ENCODE assay signal across 8 cellular contexts in the genomic region with DNA sequence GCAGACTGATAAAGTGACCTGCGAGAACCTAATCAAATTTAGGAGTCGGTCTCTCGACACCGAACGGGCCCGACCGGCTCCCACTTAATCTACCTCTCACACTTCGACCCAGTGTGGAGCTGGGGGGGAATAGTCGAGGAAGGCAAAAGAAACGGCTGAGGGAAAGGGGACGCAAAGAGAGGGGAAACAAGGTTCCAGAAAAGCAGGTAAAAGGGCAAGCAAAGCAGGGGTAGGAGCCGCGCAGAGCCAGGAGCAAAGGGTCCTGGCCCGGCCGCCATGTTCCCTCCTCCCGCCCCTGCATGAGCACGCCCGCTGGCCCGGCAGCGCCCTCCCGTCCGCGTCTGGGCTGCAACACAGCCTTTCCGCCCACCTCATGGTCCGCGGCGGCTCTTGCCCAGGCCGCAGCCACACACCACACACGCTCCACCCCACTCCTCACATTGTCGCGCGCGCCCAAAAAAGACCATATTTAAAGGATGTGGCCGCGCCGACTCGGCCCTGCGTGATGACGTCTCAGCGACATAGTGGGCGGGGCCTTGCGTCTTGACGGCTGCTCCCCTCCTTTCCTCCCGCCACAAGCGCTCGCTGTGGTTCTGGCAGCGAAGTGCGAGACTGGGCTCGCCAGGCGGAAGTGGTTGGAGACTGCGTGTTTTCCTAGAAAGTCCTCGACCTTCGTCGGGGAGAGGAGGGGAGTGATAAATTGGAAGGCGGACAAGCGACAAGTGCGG. TPM values are rescaled to one million over a fixed set of nuclear protein-coding genes. Genes with fewer than 3 reads are reported as not detected.
DNase-seq lines count a peak whose midpoint lies in the region; ATAC-seq and TF ChIP-seq lines count a peak whose summit lies in the region.

A gene with protein sequence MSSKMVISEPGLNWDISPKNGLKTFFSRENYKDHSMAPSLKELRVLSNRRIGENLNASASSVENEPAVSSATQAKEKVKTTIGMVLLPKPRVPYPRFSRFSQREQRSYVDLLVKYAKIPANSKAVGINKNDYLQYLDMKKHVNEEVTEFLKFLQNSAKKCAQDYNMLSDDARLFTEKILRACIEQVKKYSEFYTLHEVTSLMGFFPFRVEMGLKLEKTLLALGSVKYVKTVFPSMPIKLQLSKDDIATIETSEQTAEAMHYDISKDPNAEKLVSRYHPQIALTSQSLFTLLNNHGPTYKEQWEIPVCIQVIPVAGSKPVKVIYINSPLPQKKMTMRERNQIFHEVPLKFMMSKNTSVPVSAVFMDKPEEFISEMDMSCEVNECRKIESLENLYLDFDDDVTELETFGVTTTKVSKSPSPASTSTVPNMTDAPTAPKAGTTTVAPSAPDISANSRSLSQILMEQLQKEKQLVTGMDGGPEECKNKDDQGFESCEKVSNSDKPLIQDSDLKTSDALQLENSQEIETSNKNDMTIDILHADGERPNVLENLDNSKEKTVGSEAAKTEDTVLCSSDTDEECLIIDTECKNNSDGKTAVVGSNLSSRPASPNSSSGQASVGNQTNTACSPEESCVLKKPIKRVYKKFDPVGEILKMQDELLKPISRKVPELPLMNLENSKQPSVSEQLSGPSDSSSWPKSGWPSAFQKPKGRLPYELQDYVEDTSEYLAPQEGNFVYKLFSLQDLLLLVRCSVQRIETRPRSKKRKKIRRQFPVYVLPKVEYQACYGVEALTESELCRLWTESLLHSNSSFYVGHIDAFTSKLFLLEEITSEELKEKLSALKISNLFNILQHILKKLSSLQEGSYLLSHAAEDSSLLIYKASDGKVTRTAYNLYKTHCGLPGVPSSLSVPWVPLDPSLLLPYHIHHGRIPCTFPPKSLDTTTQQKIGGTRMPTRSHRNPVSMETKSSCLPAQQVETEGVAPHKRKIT (minus strand): TSS at position 510 of the 728 bp plus-strand sequence. CDS start 1,165 bp downstream, outside the sequence.

- CTCF ChIA-PET in activated CD4-positive, alpha-beta memory T cell treated with anti-CD3 and anti-CD28 coated beads, Interleukin-2, amount 10 ng/mL, durations not matched to agents 7 days and 5 days (lab: Charles Lee): interaction anchor here (0.6 to 1.7 kb wide), 6 partner anchors 17 to 81 kb away, joined by 3 to 12 read pairs (median 4); a partner anchor contains a TSS

- no peak for TF ChIP-seq CTCF in right lobe of liver (IDR thresholded peaks at IDR 0.05)

- H3K36me3 Mint-ChIP-seq in CD4-positive, CD25-positive, alpha-beta regulatory T cell: peaks cover 13% of the 10 kb centered on the region
- H3K36me3 Mint-ChIP-seq in activated CD4-positive, alpha-beta memory T cell treated with anti-CD3 and anti-CD28 coated beads, Interleukin-2, amount 10 ng/mL, durations not matched to agents 7 days and 5 days (ENCODE audit: low read depth): peaks cover 29% of the 10 kb centered on the region

- H3K4me3 Mint-ChIP-seq in CD4-positive, CD25-positive, alpha-beta regulatory T cell: peak within 1 kb of the TSS; percentile 96 to 98 (median 98)
- peak within 1 kb of the TSS; percentile 98 for H3K4me3 Mint-ChIP-seq in activated CD4-positive, alpha-beta memory T cell treated with anti-CD3 and anti-CD28 coated beads, Interleukin-2, amount 10 ng/mL, durations not matched to agents 7 days and 5 days

- H3K9ac ChIP-seq in duodenal mucosa (ENCODE audit: low read depth in 1 of 2, low read length in 2 of 2): peak within 1 kb of the TSS; percentile 91 to 98

- WGBS in right lobe of liver (ENCODE audit: insufficient coverage, low coverage, low lambda C conversion rate, missing lambda C conversion rate): under 1% methylated on average over 45 of the region's 57 CpGs

- peak within 1 kb of the TSS; percentile 99 for H3K4me3 ChIP-seq in CD4-positive, CD25-positive, alpha-beta regulatory T cell (ENCODE audit: low read depth, low read length)
- H3K4me3 ChIP-seq in duodenal mucosa (ENCODE audit: low read depth in 1 of 2, low read length in 2 of 2) (peak within 1 kb of the TSS; percentile 82 to 97), right lobe of liver (peak within 1 kb of the TSS; percentile 76 to 81 (median 81))

- peak; percentile 91 to 96 for ATAC-seq in CD4-positive, CD25-positive, alpha-beta regulatory T cell (ENCODE audit: low read depth in 2 of 2)
- ATAC-seq in GM19438 (IDR thresholded peaks at IDR 0.05; ENCODE audit: low read depth, unreplicated experiment): peak; percentile 89
- ATAC-seq in HG03575 (IDR thresholded peaks at IDR 0.05; ENCODE audit: extremely low read depth, insufficient number of reproducible peaks, low FRiP score, unreplicated experiment): peak; percentile 37
- ATAC-seq in right lobe of liver: peak; percentile 90 to 95 (median 94)

- peaks cover 13% of the 10 kb centered on the region for H3K36me3 ChIP-seq in CD4-positive, CD25-positive, alpha-beta regulatory T cell (ENCODE audit: control insufficient read depth, insufficient read depth, low read length)
- H3K36me3 ChIP-seq in duodenal mucosa (ENCODE audit: control insufficient read depth in 1 of 2, insufficient read depth in 2 of 2, low read length in 2 of 2) (peaks cover 3 to 14% of the 10 kb centered on the region in 2 donors), right lobe of liver (peaks cover 0 to 8% (median 0%) of the 10 kb centered on the region in 4 donors)

- H3K27me3 ChIP-seq in CD4-positive, CD25-positive, alpha-beta regulatory T cell (ENCODE audit: control insufficient read depth, insufficient read depth, low read length): no peaks in the 10 kb centered on the region
- no peaks in the 10 kb centered on the region for H3K27me3 ChIP-seq in duodenal mucosa (ENCODE audit: control insufficient read depth in 1 of 2, insufficient read depth in 2 of 2, low read length in 2 of 2)
- no peaks in the 10 kb centered on the region for H3K27me3 ChIP-seq in right lobe of liver

- H3K27ac ChIP-seq in CD4-positive, CD25-positive, alpha-beta regulatory T cell (ENCODE audit: insufficient read depth, low read length, poor library complexity, severe bottlenecking): peak within 1 kb of the TSS; percentile 92
- H3K27ac ChIP-seq in duodenal mucosa (ENCODE audit: low read depth, low read length) (peak within 1 kb of the TSS; percentile 78), right lobe of liver (peak within 1 kb of the TSS; percentile 84 to 92 (median 90))

- H3K9me3 Mint-ChIP-seq in CD4-positive, CD25-positive, alpha-beta regulatory T cell: no peaks in the 10 kb centered on the region
- H3K9me3 Mint-ChIP-seq in activated CD4-positive, alpha-beta memory T cell treated with anti-CD3 and anti-CD28 coated beads, Interleukin-2, amount 10 ng/mL, durations not matched to agents 7 days and 5 days: no peaks in the 10 kb centered on the region

- peak within 1 kb of the TSS; percentile 98 to 100 (median 99) for H3K27ac Mint-ChIP-seq in CD4-positive, CD25-positive, alpha-beta regulatory T cell
- H3K27ac Mint-ChIP-seq in activated CD4-positive, alpha-beta memory T cell treated with anti-CD3 and anti-CD28 coated beads, Interleukin-2, amount 10 ng/mL, durations not matched to agents 7 days and 5 days: peak within 1 kb of the TSS; percentile 97

- H3K27me3 Mint-ChIP-seq in CD4-positive, CD25-positive, alpha-beta regulatory T cell: no peaks in the 10 kb centered on the region
- H3K27me3 Mint-ChIP-seq in activated CD4-positive, alpha-beta memory T cell treated with anti-CD3 and anti-CD28 coated beads, Interleukin-2, amount 10 ng/mL, durations not matched to agents 7 days and 5 days: no peaks in the 10 kb centered on the region

- peak; percentile 93 to 97 (median 94) for DNase-seq in CD4-positive, CD25-positive, alpha-beta regulatory T cell
- DNase-seq in NCI-H82 treated with DMSO at 0.1 percent for 48 hours (lab: John Stamatoyannopoulos, UW; ENCODE audit: unreplicated experiment): peak; percentile 79
- peak; percentile 98 for DNase-seq in activated CD4-positive, alpha-beta memory T cell treated with anti-CD3 and anti-CD28 coated beads, Interleukin-2, amount 10 ng/mL, durations not matched to agents 7 days and 5 days
- DNase-seq in right lobe of liver: peak; percentile 96 to 97 (median 97)
- DNase-seq in stimulated activated CD4-positive, alpha-beta T cell treated with anti-CD3 and anti-CD28 coated beads, Interleukin-4, amount 100 ng/mL, for 4 hours: peak; percentile 93 to 94

- intact Hi-C loops in right lobe of liver (cut with DNase I): no loop called here

- peak; percentile 95 for TF ChIP-seq POLR2A in right lobe of liver (IDR thresholded peaks at IDR 0.05)

- no peaks in the 10 kb centered on the region for H3K9me3 ChIP-seq in CD4-positive, CD25-positive, alpha-beta regulatory T cell (ENCODE audit: control insufficient read depth in 2 of 2, low read length in 2 of 2)
- no peaks in the 10 kb centered on the region for H3K9me3 ChIP-seq in duodenal mucosa (ENCODE audit: control insufficient read depth in 1 of 2, low read length in 2 of 2)
- H3K9me3 ChIP-seq in right lobe of liver: no peaks in the 10 kb centered on the region

- peaks cover 38 to 77% (median 56%) of the 10 kb centered on the region in 4 donors for H3K4me1 Mint-ChIP-seq in CD4-positive, CD25-positive, alpha-beta regulatory T cell
- H3K4me1 Mint-ChIP-seq in activated CD4-positive, alpha-beta memory T cell treated with anti-CD3 and anti-CD28 coated beads, Interleukin-2, amount 10 ng/mL, durations not matched to agents 7 days and 5 days: peaks cover 59% of the 10 kb centered on the region

- peaks cover 33% of the 10 kb centered on the region for H3K4me1 ChIP-seq in CD4-positive, CD25-positive, alpha-beta regulatory T cell (ENCODE audit: control insufficient read depth, insufficient read depth, low read length, poor library complexity, severe bottlenecking)
- H3K4me1 ChIP-seq in duodenal mucosa (ENCODE audit: control insufficient read depth in 1 of 2, insufficient read depth in 2 of 2, low read length in 2 of 2): peaks cover 25 to 33% of the 10 kb centered on the region in 2 donors
- H3K4me1 ChIP-seq in right lobe of liver: peaks cover 0 to 34% (median 11%) of the 10 kb centered on the region in 4 donors

- POLR2A ChIA-PET in activated CD4-positive, alpha-beta memory T cell treated with anti-CD3 and anti-CD28 coated beads, Interleukin-2, amount 10 ng/mL, durations not matched to agents 7 days and 5 days (lab: Charles Lee): interaction anchor here (0.7 to 3.3 kb wide), 49 partner anchors 10 to 675 kb away, joined by 3 to 50 read pairs (median 4); a partner anchor contains a TSS

RNA-seq across cellular contexts. Expression of the gene that starts here (rescaled TPM):
- total RNA-seq in CD4-positive, CD25-positive, alpha-beta regulatory T cell: 38.9 TPM
- 10 to 100 TPM; 37.1 to 52.2 (median 49.3) TPM for polyA plus RNA-seq in CD4-positive, CD25-positive, alpha-beta regulatory T cell
- 10 to 100 TPM; 56.9 to 60.4 TPM for total RNA-seq in activated CD4-positive, alpha-beta memory T cell treated with anti-CD3 and anti-CD28 coated beads, Interleukin-2, amount 10 ng/mL, durations not matched to agents 7 days and 5 days
- total RNA-seq in right lobe of liver: 10 to 100 TPM; 13.1 to 31.7 (median 17.6) TPM

Comparison
In these comparisons a context has a peak if more than half of its experiments do, and no peak if none do; other contexts are left out.
1. Peak in every context shown above with its lines: DNase-seq, ATAC-seq, H3K4me3 ChIP-seq and H3K27ac ChIP-seq.
2. ATAC-seq: peak in every context shown above with its lines; median percentile 94 in CD4-positive, CD25-positive, alpha-beta regulatory T cell; 94 in right lobe of liver; 89 in GM19438; 37 in HG03575.